Comparison of ENCODE assay signal across 32 cellular contexts in the genomic region with DNA sequence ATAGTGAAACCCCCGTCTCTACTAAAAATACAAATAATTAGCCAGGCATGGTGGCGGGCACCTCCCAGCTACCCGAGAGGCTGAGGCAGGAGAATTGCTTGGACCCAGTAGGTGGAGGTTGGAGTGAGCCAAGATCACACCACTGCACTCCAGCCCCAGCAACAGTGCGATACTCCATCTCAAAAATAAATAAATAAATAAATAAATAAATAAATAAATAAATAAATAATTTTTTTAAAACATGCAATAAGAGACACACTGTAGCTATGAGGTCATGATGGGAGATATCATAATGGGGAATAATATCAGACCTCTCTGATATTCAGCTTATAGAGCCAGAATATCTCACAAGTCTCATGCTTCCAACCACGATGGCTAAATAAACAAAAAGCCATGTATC.
"Had no signal": no experiment of that assay in that cellular context is flagged by ENCODE, and none has a peak within 500 bp of the region (broad histone marks: within the 10 kb centered on the region; RNA-seq: fewer than 3 reads in every experiment).

No MANE protein-coding gene starts in this region.

- H3K4me3 ChIP-seq: adrenal gland, ascending aorta, body of pancreas, breast epithelium, cardiac muscle cell had no signal

- H3K27me3 ChIP-seq: adrenal gland, ascending aorta, body of pancreas, brain microvascular endothelial cell, breast epithelium, cardiac muscle cell had no signal

- H3K36me3 ChIP-seq: adrenal gland, ascending aorta, brain microvascular endothelial cell, breast epithelium, cardiac muscle cell had no signal

- FAIRE-seq: astrocyte, bronchial epithelial cell had no signal

- H3K27ac ChIP-seq: adrenal gland, ascending aorta, body of pancreas, brain microvascular endothelial cell, breast epithelium, cardiac muscle cell had no signal

- H3K4me1 ChIP-seq: adrenal gland, ascending aorta, breast epithelium had no signal

- H3K9me3 ChIP-seq: adrenal gland, ascending aorta, body of pancreas, breast epithelium had no signal

- DNase-seq: activated effector memory CD4-positive, alpha-beta T cell treated with anti-CD3 and anti-CD28 coated beads, Interleukin-2, amount 50 U/mL, for 16 hours; activated effector memory CD4-positive, alpha-beta T cell treated with Interleukin-2 at 50 U/mL for 16 hours; activated gamma-delta T cell; activated gamma-delta T cell treated with Interleukin-2 at 50 U/mL for 16 hours; activated naive CD4-positive, alpha-beta T cell; activated naive CD4-positive, alpha-beta T cell treated with anti-CD3 and anti-CD28 coated beads for 36 hours; activated naive CD4-positive, alpha-beta T cell treated with anti-CD3 and anti-CD28 coated beads, Interleukin-2, amount 10 ng/mL, durations not matched to agents 7 days and 5 days; activated naive CD4-positive, alpha-beta T cell treated with anti-CD3 and anti-CD28 coated beads, Interleukin-2, amount 50 U/mL, for 16 hours; activated naive CD4-positive, alpha-beta T cell treated with Interleukin-2 at 50 U/mL for 16 hours; activated naive CD8-positive, alpha-beta T cell treated with anti-CD3 and anti-CD28 coated beads for 36 hours; activated naive CD8-positive, alpha-beta T cell treated with anti-CD3 and anti-CD28 coated beads, Interleukin-2, amount 10 ng/mL, durations not matched to agents 7 days and 5 days; activated naive CD8-positive, alpha-beta T cell treated with anti-CD3 and anti-CD28 coated beads, Interleukin-2, amount 50 U/mL, for 24 hours; activated T-cell treated with anti-CD3 and anti-CD28 coated beads, Interleukin-2, amount 50 U/mL, for 4 hours; activated T-cell treated with anti-CD3 and anti-CD28 coated beads, Interleukin-2, amount 50 U/mL, for 48 hours; activated T-cell treated with anti-CD3 and anti-CD28 coated beads, Interleukin-2, amount 50 U/mL, for 72 hours; adrenal gland; amniotic stem cell; amygdala; anterior cingulate cortex; aorta; body of pancreas; brain microvascular endothelial cell; caudate nucleus; central memory CD4-positive, alpha-beta T cell; cerebellar nuclear complex had no signal

- ATAC-seq: activated naive CD4-positive, alpha-beta T cell treated with anti-CD3 and anti-CD28 coated beads, Interleukin-2, amount 50 U/mL, for 72 hours; activated naive CD8-positive, alpha-beta T cell treated with anti-CD3 and anti-CD28 coated beads, Interleukin-2, amount 50 U/mL, for 24 hours; activated T-cell treated with anti-CD3 and anti-CD28 coated beads, Interleukin-2, amount 50 U/mL, for 4 hours; activated T-cell treated with anti-CD3 and anti-CD28 coated beads, Interleukin-2, amount 50 U/mL, for 72 hours; activated T-helper 17 cell treated with anti-CD3 and anti-CD28 coated beads, Interleukin-2, amount 50 U/mL, for 72 hours; body of pancreas had no signal
